Comparison of ENCODE assay signal across 1 cellular context in the genomic region with DNA sequence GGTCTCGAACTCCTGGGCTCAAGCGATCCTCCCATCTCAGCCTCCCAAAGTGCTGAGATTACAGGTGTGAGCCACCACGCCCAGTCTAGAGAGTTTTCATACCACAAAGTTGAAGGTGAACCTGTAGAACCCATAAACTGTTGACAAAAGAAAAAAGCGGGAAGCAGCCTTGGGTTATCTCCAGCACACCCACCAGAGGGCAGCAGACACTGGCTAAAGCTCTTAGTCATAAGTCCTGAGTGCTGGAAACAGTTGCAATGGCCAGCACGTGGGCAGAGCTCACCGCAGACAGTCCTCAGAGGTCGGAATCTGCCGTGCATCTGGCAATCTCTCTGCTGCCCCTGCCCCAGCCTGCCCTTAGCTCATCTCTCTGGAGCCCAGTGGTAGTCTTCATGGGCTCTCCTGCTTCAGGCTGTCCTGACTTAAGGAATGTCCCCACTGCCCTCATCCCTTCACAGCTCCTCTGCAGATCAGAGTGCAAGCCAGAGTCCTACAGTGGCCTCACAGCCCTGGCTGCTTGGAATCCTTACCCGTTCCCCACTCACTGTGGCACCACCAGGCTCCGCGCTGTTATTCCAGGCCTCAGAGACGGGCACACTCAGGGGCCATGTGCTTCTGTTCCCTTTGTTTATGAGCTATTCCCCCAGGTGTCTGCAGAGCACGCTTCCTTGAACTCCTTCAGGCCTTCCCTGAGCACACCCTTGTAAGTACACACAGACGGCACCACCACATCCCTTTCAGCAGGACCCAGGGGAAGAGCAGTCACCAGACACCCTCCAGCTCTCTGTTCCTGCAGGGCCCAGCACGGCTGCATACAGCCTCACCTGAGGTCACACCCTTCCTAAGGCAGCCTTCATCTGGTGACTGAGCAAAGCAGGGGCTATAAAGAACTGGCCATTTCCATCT.
TF ChIP-seq lines count a peak whose summit lies in the region.

No MANE protein-coding gene starts in this region.

TF ChIP-seq in K562, 482 proteins besides CTCF, POLR2A, EP300 and RAD21 (continued from another document and continues in another):
- TF ChIP-seq ZNF175 (CRISPR knock-in tag; IDR thresholded peaks at IDR 0.05; ENCODE audit: low read depth) (no peak), YY1 (IDR thresholded peaks at IDR 0.05; ENCODE audit: borderline replicate concordance in 1 of 3, control insufficient read depth in 1 of 3, extremely low read depth in 1 of 3, insufficient read depth in 3 of 3, insufficient read length in 1 of 3, insufficient replicate concordance in 2 of 3, low read depth in 1 of 3, low read length in 2 of 3) (peak in 2 of 3 experiments; percentile 40 to 52), SMC3 (conservative IDR thresholded peaks at IDR 0.05; ENCODE audit: insufficient read depth, low read depth, low read length) (peak; percentile 96), LARP7 (IDR thresholded peaks at IDR 0.05) (no peak), ETS2 (tag; IDR thresholded peaks at IDR 0.05; ENCODE audit: borderline replicate concordance, poor library complexity, severe bottlenecking) (no peak), HNRNPH1 (optimal IDR thresholded peaks at IDR 0.05; ENCODE audit: low read depth, low read length) (no peak), XRCC3 (IDR thresholded peaks at IDR 0.05) (no peak), ILF3 (IDR thresholded peaks at IDR 0.05; ENCODE audit: borderline replicate concordance) (no peak), GTF2F1 (IDR thresholded peaks at IDR 0.05; ENCODE audit: low read depth, low read length) (no peak), SRF (CRISPR knock-in tag; IDR thresholded peaks at IDR 0.05) (no peak), ZNF785 (CRISPR knock-in tag; IDR thresholded peaks at IDR 0.05) (no peak), NRF1 (conservative IDR thresholded peaks at IDR 0.05 in 1 of 2, IDR thresholded peaks at IDR 0.05 in 1 of 2) (no peak), TOE1 (IDR thresholded peaks at IDR 0.05; ENCODE audit: borderline replicate concordance) (peak; percentile 82; the same call in 1 of the 2 replicates), TOE1 (CRISPR knock-in tag; IDR thresholded peaks at IDR 0.05; ENCODE audit: borderline replicate concordance, low read depth) (peak; percentile 72; the same call in 1 of the 2 replicates), GABPB1 (CRISPR knock-in tag; IDR thresholded peaks at IDR 0.05) (peak; percentile 61), MEF2D (tag; conservative IDR thresholded peaks at IDR 0.05; ENCODE audit: low read depth) (no peak), TRIM25 (IDR thresholded peaks at IDR 0.05; ENCODE audit: borderline replicate concordance) (no peak), CREB3L1 (IDR thresholded peaks at IDR 0.05; ENCODE audit: borderline replicate concordance, low read depth) (peak; percentile 78), BHLHE40 (IDR thresholded peaks at IDR 0.05; ENCODE audit: low read length) (peak; percentile 92), SRSF3 (IDR thresholded peaks at IDR 0.05; ENCODE audit: insufficient read depth, low read length) (no peak), CEBPG (CRISPR knock-in tag; IDR thresholded peaks at IDR 0.05) (peak; percentile 68), CEBPG (tag; conservative IDR thresholded peaks at IDR 0.05 in 1 of 2, IDR thresholded peaks at IDR 0.05 in 1 of 2) (peak in 1 of 2 experiments; percentile 36; a peak in 2 of 4 replicates), ZNF12 (CRISPR knock-in tag; IDR thresholded peaks at IDR 0.05) (no peak), ZBED1 (IDR thresholded peaks at IDR 0.05) (no peak; the same call in 1 of the 2 replicates), AFF4 (CRISPR knock-in tag; IDR thresholded peaks at IDR 0.05) (0 out of 2 replicates have a peak, but pooled peaks have one; percentile 66), EHMT2 (IDR thresholded peaks at IDR 0.05) (0 out of 2 replicates have a peak, but pooled peaks have one; percentile 15), RCOR1 (IDR thresholded peaks at IDR 0.05; ENCODE audit: borderline replicate concordance in 1 of 2, low read depth in 2 of 2, low read length in 2 of 2) (peak in 1 of 2 experiments; percentile 49; a peak in 1 of 4 replicates), CTBP1 (IDR thresholded peaks at IDR 0.05; ENCODE audit: borderline replicate concordance) (peak; percentile 69), CC2D1A (IDR thresholded peaks at IDR 0.05) (peak; percentile 94), ZNF347 (CRISPR knock-in tag; IDR thresholded peaks at IDR 0.05; ENCODE audit: low read depth) (no peak), CBFA2T2 (conservative IDR thresholded peaks at IDR 0.05) (peak; percentile 32; the same call in 1 of the 2 replicates), CEBPB (tag; IDR thresholded peaks at IDR 0.05) (peak; percentile 70), POLR2H (tag; IDR thresholded peaks at IDR 0.05; ENCODE audit: low read depth) (no peak), SETDB1 (IDR thresholded peaks at IDR 0.05; ENCODE audit: low read length) (no peak), RAD51 (IDR thresholded peaks at IDR 0.05; ENCODE audit: borderline replicate concordance, low read depth) (peak; percentile 72), MYBL2 (IDR thresholded peaks at IDR 0.05; ENCODE audit: low read depth) (no peak; the same call in 1 of the 2 replicates), MYBL2 (CRISPR knock-in tag; IDR thresholded peaks at IDR 0.05; ENCODE audit: borderline replicate concordance) (no peak), ZNF224 (CRISPR knock-in tag; IDR thresholded peaks at IDR 0.05) (0 out of 2 replicates have a peak, but pooled peaks have one; percentile 65), EGR1 (conservative IDR thresholded peaks at IDR 0.05) (peak; percentile 60; the same call in 1 of the 2 replicates), POLR3A (IDR thresholded peaks at IDR 0.05; ENCODE audit: borderline replicate concordance, extremely low read depth, insufficient read depth, insufficient read length) (no peak), ZNF134 (CRISPR knock-in tag; conservative IDR thresholded peaks at IDR 0.05) (no peak), ZBTB8A (IDR thresholded peaks at IDR 0.05; ENCODE audit: partially characterized antibody) (no peak), MLLT1 (IDR thresholded peaks at IDR 0.05) (peak; percentile 10 to 54; a peak in 1 of 4 replicates), C11orf30 (IDR thresholded peaks at IDR 0.05; ENCODE audit: low read depth) (no peak), NBN (IDR thresholded peaks at IDR 0.05; ENCODE audit: low read depth) (peak; percentile 87), BRF2 (IDR thresholded peaks at IDR 0.05; ENCODE audit: borderline replicate concordance, insufficient read depth, insufficient read length) (no peak), ELK1 (CRISPR knock-in tag; IDR thresholded peaks at IDR 0.05) (no peak), TRIM28 (IDR thresholded peaks at IDR 0.05) (no peak), ZNF124 (CRISPR knock-in tag; IDR thresholded peaks at IDR 0.05) (no peak)
- TF ChIP-seq, protein P1, sequence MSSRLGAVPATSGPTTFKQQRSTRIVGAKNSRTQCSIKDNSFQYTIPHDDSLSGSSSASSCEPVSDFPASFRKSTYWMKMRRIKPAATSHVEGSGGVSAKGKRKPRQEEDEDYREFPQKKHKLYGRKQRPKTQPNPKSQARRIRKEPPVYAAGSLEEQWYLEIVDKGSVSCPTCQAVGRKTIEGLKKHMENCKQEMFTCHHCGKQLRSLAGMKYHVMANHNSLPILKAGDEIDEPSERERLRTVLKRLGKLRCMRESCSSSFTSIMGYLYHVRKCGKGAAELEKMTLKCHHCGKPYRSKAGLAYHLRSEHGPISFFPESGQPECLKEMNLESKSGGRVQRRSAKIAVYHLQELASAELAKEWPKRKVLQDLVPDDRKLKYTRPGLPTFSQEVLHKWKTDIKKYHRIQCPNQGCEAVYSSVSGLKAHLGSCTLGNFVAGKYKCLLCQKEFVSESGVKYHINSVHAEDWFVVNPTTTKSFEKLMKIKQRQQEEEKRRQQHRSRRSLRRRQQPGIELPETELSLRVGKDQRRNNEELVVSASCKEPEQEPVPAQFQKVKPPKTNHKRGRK (tag; IDR thresholded peaks at IDR 0.05), result no peak
- TF ChIP-seq, protein P2, sequence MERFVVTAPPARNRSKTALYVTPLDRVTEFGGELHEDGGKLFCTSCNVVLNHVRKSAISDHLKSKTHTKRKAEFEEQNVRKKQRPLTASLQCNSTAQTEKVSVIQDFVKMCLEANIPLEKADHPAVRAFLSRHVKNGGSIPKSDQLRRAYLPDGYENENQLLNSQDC (CRISPR knock-in tag; IDR thresholded peaks at IDR 0.05), result no peak
- TF ChIP-seq, protein P3, sequence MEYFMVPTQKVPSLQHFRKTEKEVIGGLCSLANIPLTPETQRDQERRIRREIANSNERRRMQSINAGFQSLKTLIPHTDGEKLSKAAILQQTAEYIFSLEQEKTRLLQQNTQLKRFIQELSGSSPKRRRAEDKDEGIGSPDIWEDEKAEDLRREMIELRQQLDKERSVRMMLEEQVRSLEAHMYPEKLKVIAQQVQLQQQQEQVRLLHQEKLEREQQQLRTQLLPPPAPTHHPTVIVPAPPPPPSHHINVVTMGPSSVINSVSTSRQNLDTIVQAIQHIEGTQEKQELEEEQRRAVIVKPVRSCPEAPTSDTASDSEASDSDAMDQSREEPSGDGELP (CRISPR knock-in tag; IDR thresholded peaks at IDR 0.05; ENCODE audit: borderline replicate concordance), result peak; percentile 80; the same call in 1 of the 2 replicates
